9 cellular contexts compared by ENCODE assay signal in genomic region chr14:93938766-93939303, GRCh38. TPM values are rescaled to one million over a fixed set of nuclear protein-coding genes. Genes with fewer than 3 reads are reported as not detected.
DNase-seq lines count a peak whose midpoint lies in the region; ATAC-seq and TF ChIP-seq lines count a peak whose summit lies in the region.
"Had no signal": no experiment of that assay in that cellular context is flagged by ENCODE, and none has a peak within 500 bp of the region (broad histone marks: within the 10 kb centered on the region; RNA-seq: fewer than 3 reads in every experiment).

No MANE protein-coding gene starts in this region.

- H2AFZ ChIP-seq in SK-N-SH (ENCODE audit: low read depth): no peak overlapping the region
- H2AFZ ChIP-seq in smooth muscle cell (ENCODE audit: low read depth): no peak overlapping the region

- no peaks in the 10 kb centered on the region for H3K36me3 Mint-ChIP-seq in activated B cell treated with CpG ODN at 0.5 μM for 24 hours (ENCODE audit: low read depth)

- POLR2A ChIA-PET in SK-N-SH (lab: Yijun Ruan, JAX): no interaction called here
- POLR2A ChIA-PET in activated B cell treated with CpG ODN at 0.5 μM for 24 hours (lab: Charles Lee): interaction anchor here (2.2 to 3.2 kb wide), 3 partner anchors 20 to 62 kb away, joined by 12 to 91 read pairs (median 18); no protein-coding TSS in a partner anchor

- H3K4me2 ChIP-seq in SK-N-SH (peak overlapping the region; percentile 64; the same call in 1 of the 2 replicates), smooth muscle cell (peak overlapping the region; percentile 80)

- H3K4me3 Mint-ChIP-seq in activated B cell treated with CpG ODN at 0.5 μM for 24 hours: peak overlapping the region; percentile 69

- H3K9me3 Mint-ChIP-seq in activated B cell treated with CpG ODN at 0.5 μM for 24 hours: no peaks in the 10 kb centered on the region

- ATAC-seq in SK-N-SH treated with all-trans-retinoic acid at 6 μM for 48 hours (no peak), activated B cell treated with CpG ODN at 0.5 μM for 24 hours (ENCODE audit: low read depth) (no peak), HG03571 (IDR thresholded peaks at IDR 0.05; ENCODE audit: unreplicated experiment) (no peak)

- peaks cover 10% of the 10 kb centered on the region for H3K4me1 Mint-ChIP-seq in activated B cell treated with CpG ODN at 0.5 μM for 24 hours

- H3K79me2 ChIP-seq in SK-N-SH (ENCODE audit: insufficient read depth) (no peaks in the 10 kb centered on the region), smooth muscle cell (ENCODE audit: low read depth) (no peaks in the 10 kb centered on the region)

- no peaks in the 10 kb centered on the region for H3K9me2 ChIP-seq in SK-N-SH

- TF ChIP-seq CTCF in SK-N-SH (IDR thresholded peaks at IDR 0.05) (no peak), activated B cell treated with CpG ODN at 0.5 μM for 24 hours (IDR thresholded peaks at IDR 0.05) (no peak), smooth muscle cell (IDR thresholded peaks at IDR 0.05; ENCODE audit: borderline replicate concordance, insufficient read depth, poor library complexity, severe bottlenecking) (no peak)

- H3K9me3 ChIP-seq in SK-N-SH (no peaks in the 10 kb centered on the region), iPS DF 6.9 (ENCODE audit: control insufficient read depth, insufficient read depth, low read length) (no peaks in the 10 kb centered on the region), smooth muscle cell (replicated peaks; ENCODE audit: low read depth) (no peaks in the 10 kb centered on the region)

- H3K4me1 ChIP-seq in SK-N-SH (ENCODE audit: control insufficient read depth in 1 of 2, insufficient read depth in 2 of 2, low read depth in 1 of 2, low read length in 1 of 2) (peaks cover 9 to 11% of the 10 kb centered on the region in 2 experiments; a peak in 3 of 4 replicates), iPS DF 6.9 (ENCODE audit: control insufficient read depth, insufficient read depth, low read length) (peaks cover 3% of the 10 kb centered on the region; the same call in 1 of the 2 replicates), smooth muscle cell (ENCODE audit: low read depth) (no peaks in the 10 kb centered on the region)

- peaks cover 41% of the 10 kb centered on the region for H3K27me3 ChIP-seq in SK-N-SH (ENCODE audit: insufficient read depth)
- H3K27me3 ChIP-seq in iPS DF 6.9 (ENCODE audit: control insufficient read depth, insufficient read depth, low read length): peaks cover 4% of the 10 kb centered on the region; the same call in 1 of the 2 replicates
- peaks cover 19% of the 10 kb centered on the region for H3K27me3 ChIP-seq in smooth muscle cell (ENCODE audit: low read depth)

- H3K36me3 ChIP-seq in SK-N-SH (replicated peaks in 1 of 2; ENCODE audit: control insufficient read depth in 1 of 2, insufficient read depth in 2 of 2, low read length in 1 of 2) (no peaks in the 10 kb centered on the region), iPS DF 6.9 (ENCODE audit: control insufficient read depth, insufficient read depth, low read length) (no peaks in the 10 kb centered on the region), smooth muscle cell (ENCODE audit: low read depth) (no peaks in the 10 kb centered on the region)

- no peak for TF ChIP-seq EP300 in SK-N-SH (IDR thresholded peaks at IDR 0.05; ENCODE audit: borderline replicate concordance in 1 of 2, low read depth in 1 of 2, low read length in 1 of 2)

- no peak for TF ChIP-seq RAD21 in SK-N-SH (IDR thresholded peaks at IDR 0.05; ENCODE audit: low read length)

- intact Hi-C loops in activated B cell treated with CpG ODN at 0.5 μM for 24 hours (cut with micrococcal nuclease): loop anchor here (1.0 to 2.0 kb wide), 6 partner anchors 20 to 241 kb away; no protein-coding TSS in a partner anchor

- peaks cover 6% of the 10 kb centered on the region for H3F3A ChIP-seq in SK-N-SH (replicated peaks; ENCODE audit: insufficient read depth)
- H3F3A ChIP-seq in smooth muscle cell (ENCODE audit: low read depth): no peaks in the 10 kb centered on the region

- H3K27ac Mint-ChIP-seq in activated B cell treated with CpG ODN at 0.5 μM for 24 hours: no peak overlapping the region

- WGBS in SK-N-SH (ENCODE audit: low lambda C conversion rate): 49% methylated on average over 24 of the region's 45 CpGs
- no CpG with 5 or more reads among the region's 45 CpGs for WGBS in iPS DF 6.9 (ENCODE audit: insufficient coverage, insufficient read length)
- 48% methylated on average over 45 of the region's 45 CpGs for WGBS in smooth muscle cell (ENCODE audit: low lambda C conversion rate)

- CTCF ChIA-PET in SK-N-SH (lab: Yijun Ruan, JAX): interaction anchor here (0.7 to 7.8 kb wide), 68 partner anchors 8 to 1543 kb away, joined by 3 to 219 read pairs (median 5); partner anchors contain the start of genes ASB2, CCDC197, FAM181A and IFI27L2
- CTCF ChIA-PET in activated B cell treated with CpG ODN at 0.5 μM for 24 hours (lab: Charles Lee): interaction anchor here (1.1 to 11.7 kb wide), 21 partner anchors 14 to 243 kb away, joined by 3 to 498 read pairs (median 5); partner anchors contain the start of genes ASB2 and CCDC197

- H3K9ac ChIP-seq in SK-N-SH (no peak overlapping the region), smooth muscle cell (ENCODE audit: low read depth) (no peak overlapping the region)

- H4K20me1 ChIP-seq in SK-N-SH (ENCODE audit: insufficient read depth) (no peaks in the 10 kb centered on the region), smooth muscle cell (ENCODE audit: low read depth) (no peaks in the 10 kb centered on the region)

- DNase-seq in SK-N-SH (no peak), activated B cell treated with CpG ODN at 0.5 μM for 24 hours (no peak), iPS DF 6.9 (ENCODE audit: low read depth, low spot score) (no peak), smooth muscle cell (lab: John Stamatoyannopoulos, UW; ENCODE audit: unreplicated experiment) (no peak), midbrain (lab: John Stamatoyannopoulos, UW) (no peak)
- no peak for DNase-seq in stimulated activated CD4-positive, alpha-beta T cell treated with anti-CD3 and anti-CD28 coated beads, Interleukin-4, amount 100 ng/mL, for 1 hour

- H3K27ac ChIP-seq in SK-N-SH (ENCODE audit: low read depth in 2 of 2, low read length in 1 of 2) (no peak overlapping the region), iPS DF 6.9 (ENCODE audit: low read length) (no peak overlapping the region), smooth muscle cell (ENCODE audit: low read depth) (no peak overlapping the region)

- peaks cover 5% of the 10 kb centered on the region for H3K27me3 Mint-ChIP-seq in activated B cell treated with CpG ODN at 0.5 μM for 24 hours

- H3K4me3 ChIP-seq in SK-N-SH (ENCODE audit: low read depth in 2 of 2, low read length in 1 of 2) (peak overlapping the region in 1 of 2 experiments; percentile 39; a peak in 1 of 4 replicates), iPS DF 6.9 (ENCODE audit: low read length) (peak overlapping the region; percentile 24; the same call in 1 of the 2 replicates), smooth muscle cell (no peak overlapping the region)

TF ChIP-seq in SK-N-SH, 30 proteins besides CTCF, POLR2A, EP300 and RAD21:
- TF ChIP-seq TCF12 (IDR thresholded peaks at IDR 0.05): no peak

TF ChIP-seq in SK-N-SH treated with all-trans-retinoic acid at 6 μM for 48 hours, 23 proteins besides CTCF, POLR2A, EP300 and RAD21 (continues in another document):
- no peak for TF ChIP-seq TCF4 (CRISPR knock-in tag; IDR thresholded peaks at IDR 0.05; ENCODE audit: borderline replicate concordance)
- no peak for TF ChIP-seq POU6F1 (CRISPR knock-in tag; IDR thresholded peaks at IDR 0.05; ENCODE audit: borderline replicate concordance, low read depth)
- no peak for TF ChIP-seq ISL1 (CRISPR knock-in tag; IDR thresholded peaks at IDR 0.05)
- TF ChIP-seq PATZ1 (CRISPR knock-in tag; IDR thresholded peaks at IDR 0.05; ENCODE audit: borderline replicate concordance): no peak
- TF ChIP-seq ZC3H10 (CRISPR knock-in tag; IDR thresholded peaks at IDR 0.05): no peak

RNA-seq across cellular contexts. Expression of gene FAM181A, which starts 11.7 kb away (rescaled TPM):
- polyA plus RNA-seq in SK-N-SH (2012; rRNA removed) (not detected in 2 replicates), smooth muscle cell (not detected in 2 replicates)
- polyA plus RNA-seq in SK-N-SH (2012; cell fraction: cytosol; rRNA removed): not detected in 2 replicates
- not detected in 2 replicates for polyA plus RNA-seq in SK-N-SH (2012; cell fraction: nucleus; rRNA removed)
- total RNA-seq in activated B cell treated with CpG ODN at 0.5 μM for 24 hours (not detected in 2 replicates), smooth muscle cell (not detected in 2 replicates)
- total RNA-seq: A673 had no signal

RNA-seq across cellular contexts. Expression of gene ASB2, which starts 37.5 kb away (rescaled TPM):
- polyA plus RNA-seq in SK-N-SH (2012; rRNA removed) (0.13 and 0.15 TPM in 2 replicates), smooth muscle cell (0.30 TPM in 1 of 2 replicates, not detected in the other)
- polyA plus RNA-seq in SK-N-SH (2012; cell fraction: cytosol; rRNA removed): 0.01 and 0.03 TPM in 2 replicates
- 0.20 and 0.33 TPM in 2 replicates for polyA plus RNA-seq in SK-N-SH (2012; cell fraction: nucleus; rRNA removed)
- total RNA-seq in activated B cell treated with CpG ODN at 0.5 μM for 24 hours (2.7 and 3.1 TPM in 2 replicates), smooth muscle cell (0.99 and 6.5 TPM in 2 replicates)
- total RNA-seq: A673 had no signal

RNA-seq across cellular contexts. Expression of gene CCDC197, which starts 58.3 kb away (rescaled TPM):
- not detected in 2 replicates for polyA plus RNA-seq in SK-N-SH (2012; rRNA removed)
- not detected in 2 replicates for polyA plus RNA-seq in SK-N-SH (2012; cell fraction: cytosol; rRNA removed)
- polyA plus RNA-seq in SK-N-SH (2012; cell fraction: nucleus; rRNA removed): not detected in 2 replicates
- total RNA-seq in activated B cell treated with CpG ODN at 0.5 μM for 24 hours: not detected in 2 replicates
- total RNA-seq in smooth muscle cell: not detected in 2 replicates
- not detected in 2 replicates for polyA plus RNA-seq in smooth muscle cell
- total RNA-seq: A673 had no signal
